ENCODE assay signal across 9 cellular contexts in genomic region chr7:137935849-137936508, GRCh38.
DNase-seq lines count a peak whose midpoint lies in the region; ATAC-seq and TF ChIP-seq lines count a peak whose summit lies in the region.
"Had no signal": no experiment of that assay in that cellular context is flagged by ENCODE, and none has a peak within 500 bp of the region (broad histone marks: within the 10 kb centered on the region; RNA-seq: fewer than 3 reads in every experiment).

No MANE protein-coding gene starts in this region.

- H3K4me1 ChIP-seq in Peyer's patch (peaks cover 4 to 65% (median 16%) of the 10 kb centered on the region in 4 donors), heart left ventricle (peaks cover 0 to 81% (median 60%) of the 10 kb centered on the region in 12 donors), stomach smooth muscle (ENCODE audit: control insufficient read depth, insufficient read depth, low read length) (peaks cover 37% of the 10 kb centered on the region)

- H3K9ac ChIP-seq in stomach smooth muscle (ENCODE audit: low read length in 2 of 2), result no peak overlapping the region

- H3K36me3 ChIP-seq in Peyer's patch (no peaks in the 10 kb centered on the region), heart left ventricle (no peaks in the 10 kb centered on the region), stomach smooth muscle (ENCODE audit: control insufficient read depth in 2 of 2, insufficient read depth in 2 of 2, low read length in 2 of 2) (no peaks in the 10 kb centered on the region)

- 68 to 78% (median 71%) methylated on average over 8 of the region's 8 CpGs for WGBS in heart left ventricle, 4 donors

- peak in 2 of 4 donors; percentile 33 to 52 for ATAC-seq in heart left ventricle
- ATAC-seq in HG02571 (IDR thresholded peaks at IDR 0.05; ENCODE audit: unreplicated experiment), result no peak
- no peak for ATAC-seq in HG03039 (IDR thresholded peaks at IDR 0.05; ENCODE audit: unreplicated experiment)
- ATAC-seq in HG02840 (IDR thresholded peaks at IDR 0.05; ENCODE audit: low FRiP score, unreplicated experiment), result no peak

- DNase-seq in SIG-M5 treated with dmso at 0.1 percent for 504 hours (lab: John Stamatoyannopoulos, UW; ENCODE audit: unreplicated experiment) (peak; percentile 50), SIG-M5 (lab: John Stamatoyannopoulos, UW) (no peak), Peyer's patch (peak in 2 of 3 donors; percentile 58 to 81), heart left ventricle (peak in 1 of 5 donors; percentile 36)

- H3K9me3 ChIP-seq in Peyer's patch (no peaks in the 10 kb centered on the region), heart left ventricle (no peaks in the 10 kb centered on the region), stomach smooth muscle (ENCODE audit: control insufficient read depth in 2 of 2, low read length in 2 of 2) (no peaks in the 10 kb centered on the region)

- intact Hi-C loops in heart left ventricle (cut with DNase I), result no loop called here

- no peak for TF ChIP-seq POLR2A in Peyer's patch (IDR thresholded peaks at IDR 0.05)
- TF ChIP-seq POLR2A in heart left ventricle (IDR thresholded peaks at IDR 0.05), result no peak

- H3K4me3 ChIP-seq in Peyer's patch, result peak overlapping the region in 3 of 4 donors; percentile 13 to 50 (median 40)
- peak overlapping the region in 2 of 12 donors; percentile 28 to 52 for H3K4me3 ChIP-seq in heart left ventricle
- H3K4me3 ChIP-seq in stomach smooth muscle (ENCODE audit: low read length in 2 of 2), result peak overlapping the region in 1 of 2 donors; percentile 9

- H3K27ac ChIP-seq in Peyer's patch (peak overlapping the region; percentile 59 to 84 (median 71)), heart left ventricle (peak overlapping the region in 7 of 12 donors; percentile 4 to 83 (median 31)), stomach smooth muscle (ENCODE audit: low read length) (peak overlapping the region; percentile 61)
- H3K27ac ChIP-seq: 22Rv1 had no signal

- TF ChIP-seq CTCF in Peyer's patch (IDR thresholded peaks at IDR 0.05) (no peak), heart left ventricle (IDR thresholded peaks at IDR 0.05) (no peak)

- H3K27me3 ChIP-seq in Peyer's patch (no peaks in the 10 kb centered on the region), heart left ventricle (no peaks in the 10 kb centered on the region), stomach smooth muscle (ENCODE audit: control insufficient read depth in 1 of 2, insufficient read depth in 2 of 2, low read length in 2 of 2) (no peaks in the 10 kb centered on the region)
